2 cellular contexts compared by ENCODE assay signal in genomic region chr12:109097140-109097434, GRCh38.
TF ChIP-seq lines count a peak whose summit lies in the region.

No MANE protein-coding gene starts in this region.

TF ChIP-seq in SK-N-SH, 30 proteins besides CTCF, POLR2A, EP300 and RAD21:
- TF ChIP-seq RXRA (IDR thresholded peaks at IDR 0.05; ENCODE audit: borderline replicate concordance, low read depth) (no peak), SIN3A (IDR thresholded peaks at IDR 0.05; ENCODE audit: borderline replicate concordance, low read depth, low read length) (no peak), EZH2phosphoT487 (IDR thresholded peaks at IDR 0.05; ENCODE audit: borderline replicate concordance, low read depth) (no peak), ELF1 (IDR thresholded peaks at IDR 0.05) (no peak), CHD2 (IDR thresholded peaks at IDR 0.05; ENCODE audit: low read length, partially characterized antibody) (no peak), GATA2 (CRISPR knock-in tag; IDR thresholded peaks at IDR 0.05) (no peak), MXI1 (IDR thresholded peaks at IDR 0.05; ENCODE audit: low read depth, low read length) (no peak), YY1 (IDR thresholded peaks at IDR 0.05; ENCODE audit: low read depth) (no peak), USF1 (IDR thresholded peaks at IDR 0.05; ENCODE audit: borderline replicate concordance, low read depth) (no peak)

TF ChIP-seq in SK-N-SH treated with all-trans-retinoic acid at 6 μM for 48 hours, 23 proteins besides CTCF, POLR2A, EP300 and RAD21:
- TF ChIP-seq RARB (CRISPR knock-in tag; IDR thresholded peaks at IDR 0.05) (no peak), ZNF8 (CRISPR knock-in tag; IDR thresholded peaks at IDR 0.05) (no peak), SNAI2 (CRISPR knock-in tag; IDR thresholded peaks at IDR 0.05) (no peak), BACH2 (CRISPR knock-in tag; IDR thresholded peaks at IDR 0.05; ENCODE audit: borderline replicate concordance) (no peak), ARNTL (CRISPR knock-in tag; IDR thresholded peaks at IDR 0.05; ENCODE audit: borderline replicate concordance, low read depth) (no peak), ZFP30 (CRISPR knock-in tag; IDR thresholded peaks at IDR 0.05) (no peak), TOX (CRISPR knock-in tag; IDR thresholded peaks at IDR 0.05; ENCODE audit: borderline replicate concordance) (no peak), TSHZ2 (CRISPR knock-in tag; IDR thresholded peaks at IDR 0.05) (no peak), POU6F1 (CRISPR knock-in tag; IDR thresholded peaks at IDR 0.05; ENCODE audit: borderline replicate concordance, low read depth) (no peak), CSRNP3 (CRISPR knock-in tag; IDR thresholded peaks at IDR 0.05) (no peak), ISL1 (CRISPR knock-in tag; IDR thresholded peaks at IDR 0.05) (no peak), ZFP3 (CRISPR knock-in tag; IDR thresholded peaks at IDR 0.05) (no peak), ZNF565 (CRISPR knock-in tag; conservative IDR thresholded peaks at IDR 0.05; ENCODE audit: low read depth) (no peak), OSR1 (CRISPR knock-in tag; IDR thresholded peaks at IDR 0.05) (no peak), GLIS3 (CRISPR knock-in tag; IDR thresholded peaks at IDR 0.05) (no peak), ESRRG (CRISPR knock-in tag; IDR thresholded peaks at IDR 0.05) (no peak), TCF4 (CRISPR knock-in tag; IDR thresholded peaks at IDR 0.05; ENCODE audit: borderline replicate concordance) (no peak)
- TF ChIP-seq, protein P1, sequence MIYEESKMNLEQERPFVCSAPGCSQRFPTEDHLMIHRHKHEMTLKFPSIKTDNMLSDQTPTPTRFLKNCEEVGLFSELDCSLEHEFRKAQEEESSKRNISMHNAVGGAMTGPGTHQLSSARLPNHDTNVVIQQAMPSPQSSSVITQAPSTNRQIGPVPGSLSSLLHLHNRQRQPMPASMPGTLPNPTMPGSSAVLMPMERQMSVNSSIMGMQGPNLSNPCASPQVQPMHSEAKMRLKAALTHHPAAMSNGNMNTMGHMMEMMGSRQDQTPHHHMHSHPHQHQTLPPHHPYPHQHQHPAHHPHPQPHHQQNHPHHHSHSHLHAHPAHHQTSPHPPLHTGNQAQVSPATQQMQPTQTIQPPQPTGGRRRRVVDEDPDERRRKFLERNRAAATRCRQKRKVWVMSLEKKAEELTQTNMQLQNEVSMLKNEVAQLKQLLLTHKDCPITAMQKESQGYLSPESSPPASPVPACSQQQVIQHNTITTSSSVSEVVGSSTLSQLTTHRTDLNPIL (CRISPR knock-in tag; IDR thresholded peaks at IDR 0.05; ENCODE audit: low read depth) = no peak
TF ChIP-seq in SK-N-SH treated with all-trans-retinoic acid at 6 μM for 48 hours: peak in this region for 0.
